ENCODE assay signal across 26 cellular contexts in the genomic region with DNA sequence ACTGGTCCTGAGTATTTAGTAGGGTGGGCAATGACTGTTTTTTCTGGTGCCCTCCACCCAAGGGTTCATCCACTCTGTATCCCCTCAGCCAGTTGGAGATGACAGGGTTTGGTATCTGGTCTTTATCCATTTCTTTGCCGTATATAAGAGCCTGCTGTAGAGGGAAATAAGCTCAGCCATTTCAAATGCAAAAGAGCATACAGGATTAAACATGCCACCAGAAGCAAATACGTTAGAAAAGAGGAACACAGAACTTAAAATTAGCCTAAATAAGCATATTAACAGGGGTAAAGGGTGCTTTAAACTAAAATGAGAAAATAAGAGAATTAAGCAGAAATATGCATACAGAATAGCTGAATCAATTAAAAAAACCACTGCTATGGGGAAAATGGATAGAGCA.
"Had no signal": no experiment of that assay in that cellular context is flagged by ENCODE, and none has a peak within 500 bp of the region (broad histone marks: within the 10 kb centered on the region; RNA-seq: fewer than 3 reads in every experiment).

No MANE protein-coding gene starts in this region.

- H3K4me3 Mint-ChIP-seq: effector memory CD8-positive, alpha-beta T cell; mesothelial cell of epicardium; natural killer cell treated with Interleukin-12 subunit alpha and Interleukin-12 subunit beta and Interleukin-15 and Interleukin-18, amount 100 ng/mL, for 72 hours; neural crest cell had no signal

- DNase-seq: cortex of kidney; effector memory CD8-positive, alpha-beta T cell; erythroblast; esophagus squamous epithelium; head of caudate nucleus; mesenchymal stem cell; mucosa of descending colon; naive B cell; pancreas; stimulated activated CD4-positive, alpha-beta T cell treated with anti-CD3 and anti-CD28 coated beads, Interleukin-12 subunit alpha, Interleukin-12 subunit beta, amount 100 ng/mL, for 4 hours; stimulated activated CD4-positive, alpha-beta T cell treated with anti-CD3 and anti-CD28 coated beads, Interleukin-1b, Interleukin-23, amount 100 ng/mL, for 48 hours; stimulated activated CD4-positive, alpha-beta T cell treated with anti-CD3 and anti-CD28 coated beads, Interleukin-4, amount 100 ng/mL, for 1 hour; stimulated activated CD8-positive, alpha-beta memory T cell treated with anti-CD3 and anti-CD28 coated beads, Interleukin-4, amount 100 ng/mL, for 48 hours; stimulated activated naive CD4-positive, alpha-beta T cell treated with Interleukin-2 at 50 U/mL for 16 hours; stomach; thyroid gland; trophoblast cell had no signal

- H3K27ac Mint-ChIP-seq: effector memory CD8-positive, alpha-beta T cell; mesothelial cell of epicardium; natural killer cell treated with Interleukin-12 subunit alpha and Interleukin-12 subunit beta and Interleukin-15 and Interleukin-18, amount 100 ng/mL, for 72 hours had no signal

- H3K4me1 ChIP-seq: esophagus squamous epithelium, pancreas, stomach, thyroid gland had no signal

- H3K36me3 Mint-ChIP-seq: mesothelial cell of epicardium; naive B cell; natural killer cell treated with Interleukin-12 subunit alpha and Interleukin-12 subunit beta and Interleukin-15 and Interleukin-18, amount 100 ng/mL, for 72 hours had no signal

- H3K4me3 ChIP-seq: esophagus squamous epithelium, lung, mucosa of descending colon, pancreas, smooth muscle cell, stomach, thyroid gland had no signal

- H3K27me3 ChIP-seq: pancreas, thyroid gland had no signal

- H3K27ac ChIP-seq: esophagus squamous epithelium, neutrophil, pancreas, stomach, thyroid gland had no signal

- H3K4me1 Mint-ChIP-seq: mesothelial cell of epicardium, neural crest cell had no signal

- FAIRE-seq: endometrium, frontal cortex, pancreas had no signal

- H3K4me2 ChIP-seq: smooth muscle cell had no signal

- H3K36me3 ChIP-seq: esophagus squamous epithelium, neutrophil, pancreas, stomach, thyroid gland had no signal

- ATAC-seq: effector memory CD8-positive, alpha-beta T cell; mucosa of descending colon; natural killer cell treated with Interleukin-12 subunit alpha and Interleukin-12 subunit beta and Interleukin-15 and Interleukin-18, amount 100 ng/mL, for 72 hours; pancreas; sciatic nerve had no signal

- H3K9me3 Mint-ChIP-seq: effector memory CD8-positive, alpha-beta T cell; natural killer cell treated with Interleukin-12 subunit alpha and Interleukin-12 subunit beta and Interleukin-15 and Interleukin-18, amount 100 ng/mL, for 72 hours had no signal

- H3K9me3 ChIP-seq: esophagus squamous epithelium, mucosa of descending colon, neutrophil, pancreas, thyroid gland had no signal
